Comparison of ENCODE assay signal across 11 cellular contexts in the genomic region with DNA sequence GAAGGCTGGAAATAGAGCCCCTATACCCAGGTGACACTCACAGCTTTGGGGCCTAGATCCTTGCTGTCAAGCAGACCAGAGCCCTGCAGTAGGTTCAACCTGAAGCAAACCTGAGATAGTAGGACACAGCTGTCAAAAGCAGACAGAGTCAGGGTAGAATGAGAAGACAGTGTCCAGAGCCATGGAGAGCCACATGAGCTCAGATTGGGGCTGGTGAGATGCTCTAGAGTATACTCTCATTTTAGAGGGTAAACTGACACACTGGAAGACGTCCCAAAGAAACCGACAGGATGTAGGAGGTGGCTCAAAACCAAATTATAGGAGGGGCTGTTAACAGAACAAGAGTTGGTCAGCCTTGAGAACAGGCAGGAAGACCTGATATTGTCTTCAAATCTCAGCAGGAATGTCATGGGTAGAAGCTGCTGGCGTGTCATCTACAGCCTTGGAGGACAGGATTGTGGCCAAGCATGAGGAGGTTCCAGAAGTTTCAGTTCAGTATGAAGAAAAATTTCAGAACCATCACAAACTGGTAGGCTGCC. TPM values are rescaled to one million over a fixed set of nuclear protein-coding genes. Genes with fewer than 3 reads are reported as not detected.
DNase-seq lines count a peak whose midpoint lies in the region; ATAC-seq and TF ChIP-seq lines count a peak whose summit lies in the region.
"Had no signal": no experiment of that assay in that cellular context is flagged by ENCODE, and none has a peak within 500 bp of the region (broad histone marks: within the 10 kb centered on the region; RNA-seq: fewer than 3 reads in every experiment).

No MANE protein-coding gene starts in this region.

- TF ChIP-seq CTCF in OCI-LY1 (IDR thresholded peaks at IDR 0.05; ENCODE audit: low read length) (no peak), breast epithelium (IDR thresholded peaks at IDR 0.05) (no peak)

- H3K27ac ChIP-seq in OCI-LY1 (ENCODE audit: low read depth, low read length, poor library complexity, severe bottlenecking) (peak overlapping the region; percentile 98), right cardiac atrium (ENCODE audit: low read length) (peak overlapping the region; percentile 85), subcutaneous abdominal adipose tissue (ENCODE audit: low read depth, low read length) (peak overlapping the region; percentile 93), caudate nucleus (ENCODE audit: low read depth, low read length) (no peak overlapping the region), breast epithelium (peak overlapping the region in 1 of 2 donors; percentile 46)

- DNase-seq in activated effector memory CD4-positive, alpha-beta T cell treated with anti-CD3 and anti-CD28 coated beads, Interleukin-2, amount 50 U/mL, for 16 hours, result peak; percentile 25
- DNase-seq in activated effector memory CD4-positive, alpha-beta T cell treated with Interleukin-2 at 50 U/mL for 16 hours, result no peak
- DNase-seq in right cardiac atrium (no peak), caudate nucleus (lab: John Stamatoyannopoulos, UW) (no peak), NCI-H69 (lab: John Stamatoyannopoulos, UW) (no peak), breast epithelium (ENCODE audit: low spot score in 2 of 2) (no peak)
- DNase-seq: amygdala, HCEC 1CT, NCI-H446 treated with DMSO at 0.1 percent for 48 hours had no signal

- no peak for TF ChIP-seq POLR2A in breast epithelium (IDR thresholded peaks at IDR 0.05)

- H3K36me3 ChIP-seq in OCI-LY1 (ENCODE audit: insufficient read depth, low read length), result peaks cover 54% of the 10 kb centered on the region
- H3K36me3 ChIP-seq in subcutaneous abdominal adipose tissue (ENCODE audit: control insufficient read depth in 5 of 5, insufficient read depth in 5 of 5, low read length in 5 of 5), result peaks cover 0 to 15% (median 3%) of the 10 kb centered on the region in 5 donors
- no peaks in the 10 kb centered on the region for H3K36me3 ChIP-seq in breast epithelium

- H3K4me2 ChIP-seq in OCI-LY1 (ENCODE audit: low read length), result peak overlapping the region; percentile 77

- intact Hi-C loops in right cardiac atrium (cut with DNase I) (no loop called here), breast epithelium (cut with DNase I; ENCODE audit: low total_unique reads) (no loop called here)

- no peaks in the 10 kb centered on the region for H3K9me3 ChIP-seq in OCI-LY1 (ENCODE audit: low read length)
- no peaks in the 10 kb centered on the region for H3K9me3 ChIP-seq in right cardiac atrium (ENCODE audit: control insufficient read depth, low read length)
- no peaks in the 10 kb centered on the region for H3K9me3 ChIP-seq in subcutaneous abdominal adipose tissue (ENCODE audit: control insufficient read depth in 5 of 5, low read length in 5 of 5)
- H3K9me3 ChIP-seq in breast epithelium, result no peaks in the 10 kb centered on the region

- peaks cover 44% of the 10 kb centered on the region for H3K79me2 ChIP-seq in OCI-LY1 (ENCODE audit: insufficient read depth, low read length)

- peaks cover 13% of the 10 kb centered on the region for H3F3A ChIP-seq in OCI-LY1 (ENCODE audit: insufficient read depth, low read length)

- H3K4me1 ChIP-seq in OCI-LY1 (ENCODE audit: insufficient read depth, low read length, severe bottlenecking), result peaks cover 97% of the 10 kb centered on the region
- peaks cover 32% of the 10 kb centered on the region for H3K4me1 ChIP-seq in right cardiac atrium (ENCODE audit: control insufficient read depth, insufficient read depth, low read length)
- H3K4me1 ChIP-seq in subcutaneous abdominal adipose tissue (ENCODE audit: control insufficient read depth in 5 of 5, insufficient read depth in 5 of 5, low read length in 5 of 5), result peaks cover 28 to 81% (median 68%) of the 10 kb centered on the region in 5 donors
- no peaks in the 10 kb centered on the region for H3K4me1 ChIP-seq in breast epithelium

- WGBS in right cardiac atrium, result 55% methylated on average over 3 of the region's 3 CpGs

- no peak for ATAC-seq in right cardiac atrium

- H4K20me1 ChIP-seq in OCI-LY1 (ENCODE audit: insufficient read depth, low read length), result no peaks in the 10 kb centered on the region

- peak overlapping the region; percentile 84 for H3K9ac ChIP-seq in OCI-LY1 (ENCODE audit: low read length)
- H3K9ac ChIP-seq in subcutaneous abdominal adipose tissue (ENCODE audit: low read length in 5 of 5), result peak overlapping the region in 3 of 5 donors; percentile 0 to 56 (median 27)

- H3K4me3 ChIP-seq in OCI-LY1 (ENCODE audit: low read depth, low read length, poor library complexity, severe bottlenecking) (peak overlapping the region; percentile 62), right cardiac atrium (ENCODE audit: low read length) (no peak overlapping the region), subcutaneous abdominal adipose tissue (ENCODE audit: low read depth in 1 of 5, low read length in 5 of 5) (no peak overlapping the region), breast epithelium (no peak overlapping the region)

- H3K27me3 ChIP-seq in OCI-LY1 (ENCODE audit: insufficient read depth, low read length), result no peaks in the 10 kb centered on the region
- no peaks in the 10 kb centered on the region for H3K27me3 ChIP-seq in right cardiac atrium (ENCODE audit: control insufficient read depth, insufficient read depth)
- no peaks in the 10 kb centered on the region for H3K27me3 ChIP-seq in subcutaneous abdominal adipose tissue (ENCODE audit: control insufficient read depth in 5 of 5, insufficient read depth in 4 of 5, low read length in 5 of 5)
- no peaks in the 10 kb centered on the region for H3K27me3 ChIP-seq in breast epithelium

- no peak overlapping the region for H2AFZ ChIP-seq in OCI-LY1 (ENCODE audit: low read length)

- H3K9me2 ChIP-seq in OCI-LY1 (ENCODE audit: low read depth, low read length), result no peaks in the 10 kb centered on the region

RNA-seq across cellular contexts. Expression of gene CCDC69, which starts 11.5 kb away (rescaled TPM):
- total RNA-seq in right cardiac atrium (100 to 1,000 TPM; 167 to 194 (median 190) TPM), breast epithelium (100 to 1,000 TPM in 1 of 3 donors, 10 to 100 TPM in 2; 47.4 to 201 (median 97.0) TPM)
- polyA plus RNA-seq in right cardiac atrium, result 244 TPM

RNA-seq across cellular contexts. Expression of gene GM2A, which starts 40.6 kb away (rescaled TPM):
- total RNA-seq in right cardiac atrium (10 to 100 TPM; 30.1 to 43.4 (median 35.3) TPM), breast epithelium (10 to 100 TPM; 35.1 to 58.0 (median 43.8) TPM)
- polyA plus RNA-seq in right cardiac atrium, result 27.7 TPM

RNA-seq across cellular contexts. Expression of gene ANXA6, which starts 54.9 kb away (rescaled TPM):
- total RNA-seq in right cardiac atrium, result 100 to 1,000 TPM; 220 to 238 (median 232) TPM
- polyA plus RNA-seq in right cardiac atrium, result 203 TPM
- 100 to 1,000 TPM; 206 to 320 (median 276) TPM for total RNA-seq in breast epithelium
